19 cellular contexts compared by ENCODE assay signal in the genomic region with DNA sequence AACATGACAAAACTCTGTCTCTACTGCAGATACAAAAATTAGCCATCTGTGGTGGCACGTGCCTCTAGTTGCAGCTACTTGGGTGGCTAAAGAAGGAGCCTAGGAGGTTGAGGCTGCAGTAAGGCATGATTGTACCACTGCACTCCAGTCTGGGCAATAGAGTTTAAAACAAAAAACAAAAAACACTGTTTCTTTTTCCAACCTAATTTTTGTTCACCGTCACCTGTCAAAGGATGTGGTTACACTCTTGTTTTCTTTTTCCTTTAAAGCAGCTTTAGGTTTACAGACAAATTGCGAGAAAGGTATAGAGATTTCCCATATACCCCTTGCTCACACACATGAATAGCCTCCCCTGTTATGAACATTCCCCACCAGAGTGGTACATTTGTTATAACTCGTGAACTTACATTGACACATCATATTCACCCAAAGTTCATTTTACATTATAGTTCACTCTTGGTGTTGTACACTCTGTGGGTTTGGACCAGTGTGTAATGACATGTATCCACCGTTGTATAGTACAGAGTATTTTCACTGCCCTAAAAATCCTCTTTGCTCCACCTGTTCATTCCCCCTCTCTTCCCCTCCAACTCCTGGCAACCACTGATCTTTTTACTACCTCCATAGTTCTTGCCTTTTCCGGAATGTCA. TPM values are rescaled to one million over a fixed set of nuclear protein-coding genes. Genes with fewer than 3 reads are reported as not detected.
DNase-seq lines count a peak whose midpoint lies in the region; ATAC-seq, FAIRE-seq and TF ChIP-seq lines count a peak whose summit lies in the region.
"Had no signal": no experiment of that assay in that cellular context is flagged by ENCODE, and none has a peak within 500 bp of the region (broad histone marks: within the 10 kb centered on the region; RNA-seq: fewer than 3 reads in every experiment).

No MANE protein-coding gene starts in this region.

- no peak overlapping the region for H3K4me3 ChIP-seq in CD4-positive, alpha-beta memory T cell (ENCODE audit: low read length in 2 of 2)
- H3K4me3 ChIP-seq in H1 (ENCODE audit: extremely low read depth in 1 of 4, insufficient read depth in 2 of 4, low read depth in 3 of 4, low read length in 4 of 4) = no peak overlapping the region
- H3K4me3 ChIP-seq: prostate gland, skin epidermis had no signal

- H2BK15ac ChIP-seq in H1 (ENCODE audit: low read length) = no peak overlapping the region

- no peaks in the 10 kb centered on the region for H3K23me2 ChIP-seq in H1 (ENCODE audit: low read depth, low read length)

- H2AFZ ChIP-seq in H1 (ENCODE audit: low read length) = no peak overlapping the region

- TF ChIP-seq EP300 in H1 (IDR thresholded peaks at IDR 0.05; ENCODE audit: borderline replicate concordance in 1 of 2, low read depth in 2 of 2, low read length in 2 of 2) = no peak

- H3K9ac ChIP-seq in H1 (replicated peaks in 1 of 4; ENCODE audit: extremely low read depth in 1 of 4, low read depth in 3 of 4, low read length in 3 of 4) = no peak overlapping the region; a peak in 1 of 7 replicates

- POLR2A ChIA-PET in CD4-positive, alpha-beta memory T cell (lab: Charles Lee; ENCODE audit: partially characterized antibody) = interaction anchor here (1.0 kb wide), 1 partner anchor 20 kb away, joined by 3 read pairs; no protein-coding TSS in a partner anchor
- POLR2A ChIA-PET in H1 (lab: Charles Lee; ENCODE audit: partially characterized antibody) = interaction anchor here (1.2 to 2.5 kb wide), 2 partner anchors 10 to 25 kb away, joined by 4 to 7 read pairs; no protein-coding TSS in a partner anchor

- CTCF ChIA-PET in CD4-positive, alpha-beta memory T cell (lab: Charles Lee; ENCODE audit: partially characterized antibody) = no interaction called here
- CTCF ChIA-PET in H1 (lab: Charles Lee; ENCODE audit: partially characterized antibody) = interaction anchor here (1.4 kb wide), 1 partner anchor 219 kb away, joined by 3 read pairs; no protein-coding TSS in a partner anchor

- H4K91ac ChIP-seq in H1 (replicated peaks; ENCODE audit: insufficient read length, low read length) = no peak overlapping the region

- H3K4me1 Mint-ChIP-seq in CD4-positive, alpha-beta memory T cell = peaks cover 49 to 72% (median 60%) of the 10 kb centered on the region in 4 donors
- H3K4me1 Mint-ChIP-seq in T-helper 2 cell treated with Interferon-gamma antibody and Interleukin-4, amounts not matched to agents 5 μg/mL and 100 μg/mL, for 36 hours (ENCODE audit: low read depth) = peaks cover 45% of the 10 kb centered on the region

- H3K79me2 ChIP-seq in H1 (ENCODE audit: control insufficient read depth in 1 of 2, insufficient read depth in 2 of 2, low read length in 2 of 2) = peaks cover 0 to 96% of the 10 kb centered on the region in 2 experiments; a peak in 3 of 4 replicates

- no peak overlapping the region for H2BK5ac ChIP-seq in H1 (ENCODE audit: low read depth, low read length)

- H4K8ac ChIP-seq in H1 (ENCODE audit: extremely low read depth, insufficient read depth, low read length) = no peak overlapping the region

- 0 out of 4 replicates have a peak overlapping the region, but pooled peaks of 1 of the 2 experiments have one; percentile 19 for H3K4me2 ChIP-seq in H1 (ENCODE audit: insufficient read depth in 1 of 2, low read depth in 2 of 2, low read length in 2 of 2)

- H3K36me3 Mint-ChIP-seq in CD4-positive, alpha-beta memory T cell = peaks cover 0 to 2% of the 10 kb centered on the region in 2 donors
- peaks cover 23% of the 10 kb centered on the region for H3K36me3 Mint-ChIP-seq in T-helper 2 cell treated with Interferon-gamma antibody and Interleukin-4, amounts not matched to agents 5 μg/mL and 100 μg/mL, for 36 hours (ENCODE audit: low read depth)

- TF ChIP-seq RAD21 in H1 (IDR thresholded peaks at IDR 0.05 in 1 of 2, conservative IDR thresholded peaks at IDR 0.05 in 1 of 2; ENCODE audit: low read depth in 2 of 2, low read length in 2 of 2) = no peak

- TF ChIP-seq POLR2A in GM12891 (IDR thresholded peaks at IDR 0.05; ENCODE audit: low read depth, low read length) = no peak
- TF ChIP-seq POLR2A in H1 (IDR thresholded peaks at IDR 0.05; ENCODE audit: control extremely low read depth in 1 of 2, low read depth in 2 of 2, low read length in 2 of 2) = no peak

- H3K23ac ChIP-seq in H1 (ENCODE audit: insufficient read length) = no peak overlapping the region

- no peak overlapping the region for H2AK5ac ChIP-seq in H1 (ENCODE audit: low read depth, low read length)

- FAIRE-seq in GM12891 (lab: Jason Lieb, UNC) = peak; percentile 82
- no peak for FAIRE-seq in H1 (lab: Jason Lieb, UNC)

- H3K9me3 ChIP-seq in CD4-positive, alpha-beta memory T cell (ENCODE audit: control insufficient read depth in 1 of 2, low read length in 2 of 2) = no peaks in the 10 kb centered on the region
- H3K9me3 ChIP-seq in H1 (ENCODE audit: insufficient read depth in 2 of 2, low read depth in 1 of 2, low read length in 1 of 2) = no peaks in the 10 kb centered on the region
- H3K9me3 ChIP-seq: prostate gland had no signal

- intact Hi-C loops in CD4-positive, alpha-beta memory T cell (cut with micrococcal nuclease) = loop anchor here (2.0 kb wide), 1 partner anchor 28 kb away; no protein-coding TSS in a partner anchor

- H3K36me3 ChIP-seq in CD4-positive, alpha-beta memory T cell (ENCODE audit: insufficient read depth, low read length) = no peaks in the 10 kb centered on the region
- no peaks in the 10 kb centered on the region for H3K36me3 ChIP-seq in H1 (ENCODE audit: control insufficient read depth in 2 of 4, insufficient read depth in 4 of 4, low read length in 3 of 4)
- H3K36me3 ChIP-seq: prostate gland had no signal

- H4K20me1 ChIP-seq in H1 (replicated peaks in 1 of 2; ENCODE audit: control insufficient read depth in 1 of 2, insufficient read depth in 2 of 2, low read length in 2 of 2) = peaks cover 7 to 11% of the 10 kb centered on the region in 2 experiments

- peak in 4 of 5 donors; percentile 14 to 27 (median 18) for DNase-seq in CD4-positive, alpha-beta memory T cell
- DNase-seq in GM12891 (ENCODE audit: insufficient read length, low spot score) (no peak), H1 (ENCODE audit: low read depth in 1 of 2, low spot score in 2 of 2) (no peak), T1000 (lab: John Stamatoyannopoulos, UW) (no peak), foreskin melanocyte (no peak), NCI-H2107 treated with DMSO at 0.1 percent for 48 hours (lab: John Stamatoyannopoulos, UW; ENCODE audit: unreplicated experiment) (no peak)
- no peak for DNase-seq in T-helper 2 cell treated with Interferon-gamma antibody and Interleukin-4, amounts not matched to agents 5 μg/mL and 100 μg/mL, for 36 hours (ENCODE audit: low spot score)
- DNase-seq: foreskin keratinocyte; GDM1; kidney glomerular epithelial cell; mesenchymal stem cell; NCI-H1436; RPMI8226; stimulated activated CD4-positive, alpha-beta T cell treated with anti-CD3 and anti-CD28 coated beads, Interleukin-4, amount 100 ng/mL, for 1 hour had no signal

- peak overlapping the region; percentile 1 to 85 (median 63) for H3K27ac Mint-ChIP-seq in CD4-positive, alpha-beta memory T cell
- peak overlapping the region; percentile 72 for H3K27ac Mint-ChIP-seq in T-helper 2 cell treated with Interferon-gamma antibody and Interleukin-4, amounts not matched to agents 5 μg/mL and 100 μg/mL, for 36 hours
- H3K27ac Mint-ChIP-seq: dendritic cell treated with granulocyte-macrophage colony-stimulating factor and Interleukin-4, amounts not matched to agents 40 ng/mL and 50 ng/mL, for 4 days had no signal

- WGBS in H1 (ENCODE audit: extremely low coverage in 1 of 2, insufficient coverage in 1 of 2, insufficient read length in 1 of 2, insufficient replicate concordance in 2 of 2, low coverage in 1 of 2, low lambda C conversion rate in 2 of 2, missing lambda C conversion rate in 1 of 2), 2 experiments = 88% methylated on average over 6 of the region's 6 CpGs; no CpG with 5 or more reads in 1 of the 2 experiments

- H3K27me3 Mint-ChIP-seq in CD4-positive, alpha-beta memory T cell = no peaks in the 10 kb centered on the region
- H3K27me3 Mint-ChIP-seq in T-helper 2 cell treated with Interferon-gamma antibody and Interleukin-4, amounts not matched to agents 5 μg/mL and 100 μg/mL, for 36 hours (ENCODE audit: low read depth) = no peaks in the 10 kb centered on the region
- H3K27me3 Mint-ChIP-seq: dendritic cell treated with granulocyte-macrophage colony-stimulating factor and Interleukin-4, amounts not matched to agents 40 ng/mL and 50 ng/mL, for 4 days had no signal

- ATAC-seq in HG02973 (IDR thresholded peaks at IDR 0.05; ENCODE audit: unreplicated experiment) = no peak
- ATAC-seq: foreskin keratinocyte had no signal

- no peaks in the 10 kb centered on the region for H3K27me3 ChIP-seq in CD4-positive, alpha-beta memory T cell (ENCODE audit: insufficient read depth, low read length)
- H3K27me3 ChIP-seq in H1 (replicated peaks in 1 of 4; ENCODE audit: control insufficient read depth in 3 of 4, extremely low read depth in 1 of 4, insufficient read depth in 3 of 4, low read length in 3 of 4) = no peaks in the 10 kb centered on the region
- H3K27me3 ChIP-seq: foreskin keratinocyte had no signal

- peak overlapping the region; percentile 7 to 80 (median 61) for H3K4me3 Mint-ChIP-seq in CD4-positive, alpha-beta memory T cell
- peak overlapping the region; percentile 54 for H3K4me3 Mint-ChIP-seq in T-helper 2 cell treated with Interferon-gamma antibody and Interleukin-4, amounts not matched to agents 5 μg/mL and 100 μg/mL, for 36 hours
- H3K4me3 Mint-ChIP-seq: dendritic cell treated with granulocyte-macrophage colony-stimulating factor and Interleukin-4, amounts not matched to agents 40 ng/mL and 50 ng/mL, for 4 days had no signal

- no peaks in the 10 kb centered on the region for H3K9me3 Mint-ChIP-seq in CD4-positive, alpha-beta memory T cell
- H3K9me3 Mint-ChIP-seq in T-helper 2 cell treated with Interferon-gamma antibody and Interleukin-4, amounts not matched to agents 5 μg/mL and 100 μg/mL, for 36 hours = peaks cover 8% of the 10 kb centered on the region
- H3K9me3 Mint-ChIP-seq: dendritic cell treated with granulocyte-macrophage colony-stimulating factor and Interleukin-4, amounts not matched to agents 40 ng/mL and 50 ng/mL, for 4 days had no signal

- H3K14ac ChIP-seq in H1 (ENCODE audit: insufficient read length) = no peak overlapping the region

- H2BK12ac ChIP-seq in H1 (ENCODE audit: low read depth, low read length) = no peak overlapping the region

- no peak overlapping the region for H2BK120ac ChIP-seq in H1 (replicated peaks; ENCODE audit: low read depth, low read length)

- no peak overlapping the region for H3K56ac ChIP-seq in H1 (replicated peaks; ENCODE audit: insufficient read length, low read depth, low read length)

- peaks cover 59% of the 10 kb centered on the region for H3K4me1 ChIP-seq in CD4-positive, alpha-beta memory T cell (ENCODE audit: insufficient read depth, low read length)
- H3K4me1 ChIP-seq in H1 (replicated peaks in 1 of 4; ENCODE audit: control insufficient read depth in 3 of 4, insufficient read depth in 4 of 4, low read length in 3 of 4) = peaks cover 2 to 8% (median 4%) of the 10 kb centered on the region in 4 experiments
- H3K4me1 ChIP-seq: prostate gland had no signal

- H3K79me1 ChIP-seq in H1 (ENCODE audit: low read depth, low read length) = no peaks in the 10 kb centered on the region; the same call in 1 of the 2 replicates

- no peak overlapping the region for H2BK20ac ChIP-seq in H1 (ENCODE audit: low read length)

- no peak overlapping the region for H4K5ac ChIP-seq in H1 (ENCODE audit: insufficient read length, low read depth, low read length)

- no peak for TF ChIP-seq CTCF in H1 (IDR thresholded peaks at IDR 0.05; ENCODE audit: control extremely low read depth in 1 of 3, insufficient read depth in 1 of 3, low read depth in 1 of 3, low read length in 3 of 3)

- H3K18ac ChIP-seq in H1 (ENCODE audit: extremely low read depth, low read length) = no peak overlapping the region

- no peak overlapping the region for H3K27ac ChIP-seq in CD4-positive, alpha-beta memory T cell (ENCODE audit: low read depth, low read length)
- H3K27ac ChIP-seq in H1 (ENCODE audit: low read depth, low read length) = 0 out of 2 replicates have a peak overlapping the region, but pooled peaks have one; percentile 13
- H3K27ac ChIP-seq: epithelial cell of prostate, foreskin keratinocyte, prostate gland, skin epidermis had no signal

- no peak overlapping the region for H3K4ac ChIP-seq in H1 (replicated peaks; ENCODE audit: insufficient read length, low read depth, low read length)

RNA-seq across cellular contexts. Expression of a gene that starts 26.2 kb away (rescaled TPM):
- 10 to 100 TPM; 66.1 to 66.5 TPM for total RNA-seq in CD4-positive, alpha-beta memory T cell
- 10 to 100 TPM; 15.0 to 37.9 TPM for polyA plus RNA-seq in CD4-positive, alpha-beta memory T cell
- 23.3 TPM for polyA plus RNA-seq in GM12891 (2012; ENCODE audit: low read depth, missing spikeins)
- total RNA-seq in H1 (2021; fragmentation: NEBNext Ultra II Directional; extraction: Animal tissue kit (Norgen Biotek cat#: 25700)) = 61.2 and 65.6 TPM in 2 replicates
- polyA plus RNA-seq in H1 (2011; rRNA removed) = 29.9 and 39.3 TPM in 2 replicates
- polyA plus RNA-seq in H1 (2011; cell fraction: cytosol; rRNA removed) = 29.6 TPM
- 43.7 TPM for polyA plus RNA-seq in H1 (2011; cell fraction: nucleus; rRNA removed)
- 31.0 to 49.0 TPM (median 37.6 TPM) in 4 replicates for polyA plus RNA-seq in H1 (2012, experiment 1 of 2)
- 7.1 TPM for polyA plus RNA-seq in H1 (2012, experiment 2 of 2)
- 41.0 TPM for polyA plus RNA-seq in H1 (2013, experiment 1 of 2)
- 40.7 TPM for polyA plus RNA-seq in H1 (2013, experiment 2 of 2)
- polyA minus RNA-seq in H1 (2011; rRNA and poly(A)+ RNA removed) = 87.7 and 139 TPM in 2 replicates
- polyA minus RNA-seq in H1 (2011; cell fraction: cytosol; rRNA and poly(A)+ RNA removed) = 33.3 TPM
- 81.4 TPM for polyA minus RNA-seq in H1 (2011; cell fraction: nucleus; rRNA and poly(A)+ RNA removed)

Comparison
In these comparisons a context has a peak if more than half of its experiments do, and no peak if none do; other contexts are left out.
1. DNase-seq: peak in CD4-positive, alpha-beta memory T cell (4 of 5); none in GM12891 (single experiment), T-helper 2 cell treated with Interferon-gamma antibody and Interleukin-4, amounts not matched to agents 5 μg/mL and 100 μg/mL, for 36 hours (single experiment), H1 (0 of 2), T1000 (single experiment), foreskin melanocyte (single experiment) and NCI-H2107 treated with DMSO at 0.1 percent for 48 hours (single experiment).